ENCODE assay signal across 11 cellular contexts in the genomic region with DNA sequence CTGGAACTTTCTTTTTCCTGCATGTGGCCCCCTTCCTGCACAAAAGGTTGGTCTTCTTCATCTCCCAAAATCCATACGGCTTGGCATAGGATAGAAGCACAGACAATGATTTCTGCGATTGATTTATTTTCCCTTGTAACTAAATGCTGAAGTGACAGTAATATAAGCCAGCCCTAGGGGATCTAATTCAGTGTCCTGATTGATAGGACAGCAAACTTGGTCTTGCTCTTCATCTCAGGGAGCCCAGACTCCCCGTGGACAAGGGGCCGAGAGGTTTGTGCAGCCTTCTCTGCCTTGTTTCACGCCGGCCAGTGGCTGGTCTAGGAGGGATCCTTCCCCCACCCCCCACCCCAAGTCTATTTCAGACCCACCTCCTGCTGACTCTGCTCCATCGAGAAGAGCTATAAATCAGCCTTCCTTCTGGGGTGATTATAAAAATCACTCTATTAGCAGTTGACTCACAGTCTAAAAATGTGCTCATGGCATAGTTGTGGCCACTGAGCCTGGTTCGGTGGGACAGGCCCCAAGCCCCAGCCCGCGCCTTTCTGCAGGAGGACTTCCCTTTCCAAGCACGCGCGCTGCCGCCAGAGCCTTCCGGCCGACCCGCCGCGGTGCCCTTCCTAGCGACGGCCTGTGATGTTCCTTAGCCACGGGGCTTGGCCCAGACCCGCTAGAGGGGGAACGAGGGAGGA.
DNase-seq lines count a peak whose midpoint lies in the region; FAIRE-seq and TF ChIP-seq lines count a peak whose summit lies in the region.
"Had no signal": no experiment of that assay in that cellular context is flagged by ENCODE, and none has a peak within 500 bp of the region (broad histone marks: within the 10 kb centered on the region; RNA-seq: fewer than 3 reads in every experiment).

No MANE protein-coding gene starts in this region.

- no peak for FAIRE-seq in bronchial epithelial cell (lab: Jason Lieb, UNC)

- peak overlapping the region; percentile 70 to 99 for H3K18ac ChIP-seq in mesenchymal stem cell (ENCODE audit: low read depth in 1 of 2, low read length in 2 of 2)

- H3K14ac ChIP-seq in mesenchymal stem cell (ENCODE audit: low read length in 2 of 2), result no peak overlapping the region

- H3K36me3 ChIP-seq in bronchial epithelial cell (ENCODE audit: control insufficient read depth, insufficient read depth, low read length) (no peaks in the 10 kb centered on the region), mesenchymal stem cell (ENCODE audit: control insufficient read depth in 1 of 2, insufficient read depth in 2 of 2, low read depth in 1 of 2, low read length in 2 of 2) (no peaks in the 10 kb centered on the region), transverse colon (no peaks in the 10 kb centered on the region)

- H3K79me1 ChIP-seq in mesenchymal stem cell (replicated peaks; ENCODE audit: low read length, poor library complexity, severe bottlenecking), result no peaks in the 10 kb centered on the region

- peak overlapping the region; percentile 99 for H2AK5ac ChIP-seq in mesenchymal stem cell (ENCODE audit: low read length, severe bottlenecking)

- H3K27me3 ChIP-seq in bronchial epithelial cell (ENCODE audit: control insufficient read depth, insufficient read depth, low read length), result no peaks in the 10 kb centered on the region
- peaks cover 0 to 34% of the 10 kb centered on the region in 2 experiments for H3K27me3 ChIP-seq in mesenchymal stem cell (ENCODE audit: control insufficient read depth in 1 of 2, insufficient read depth in 1 of 2, low read length in 2 of 2)
- no peaks in the 10 kb centered on the region for H3K27me3 ChIP-seq in transverse colon

- H2AFZ ChIP-seq in mesenchymal stem cell (ENCODE audit: low read depth, low read length), result no peak overlapping the region

- peak overlapping the region; percentile 100 for H4K91ac ChIP-seq in mesenchymal stem cell (ENCODE audit: low read length)

- no peak for TF ChIP-seq CTCF in bronchial epithelial cell (IDR thresholded peaks at IDR 0.05; ENCODE audit: insufficient read depth, low read length, severe bottlenecking)
- no peak for TF ChIP-seq CTCF in transverse colon (IDR thresholded peaks at IDR 0.05)

- no peak for TF ChIP-seq POLR2A in transverse colon (IDR thresholded peaks at IDR 0.05)

- peak overlapping the region; percentile 18 to 45 for H3K4ac ChIP-seq in mesenchymal stem cell (ENCODE audit: low read depth in 1 of 2, low read length in 2 of 2)

- peak overlapping the region; percentile 70 for H2BK15ac ChIP-seq in mesenchymal stem cell (ENCODE audit: low read depth, poor library complexity, severe bottlenecking)

- H2BK5ac ChIP-seq in mesenchymal stem cell (ENCODE audit: low read depth, low read length, poor library complexity, severe bottlenecking), result peak overlapping the region; percentile 95

- H3K4me1 ChIP-seq in mesenchymal stem cell (ENCODE audit: control insufficient read depth, insufficient read depth, low read depth, low read length), result peaks cover 72% of the 10 kb centered on the region
- H3K4me1 ChIP-seq in transverse colon, result peaks cover 0 to 6% (median 2%) of the 10 kb centered on the region in 4 donors

- no peak overlapping the region for H3K4me2 ChIP-seq in mesenchymal stem cell (ENCODE audit: low read length, poor library complexity, severe bottlenecking)

- H3K9me3 ChIP-seq in mesenchymal stem cell (ENCODE audit: control insufficient read depth, low read length), result no peaks in the 10 kb centered on the region
- no peaks in the 10 kb centered on the region for H3K9me3 ChIP-seq in transverse colon

- intact Hi-C loops in transverse colon (cut with DNase I; ENCODE audit: low total_unique reads), result no loop called here

- H2BK12ac ChIP-seq in mesenchymal stem cell (ENCODE audit: low read length in 2 of 2), result peak overlapping the region; percentile 91 to 98

- DNase-seq in AG08395 (ENCODE audit: low spot score) (peak; percentile 89), Kasumi-1 (lab: John Stamatoyannopoulos, UW) (peak; percentile 79 to 83), bronchial epithelial cell (ENCODE audit: low read depth) (peak; percentile 13), mesenchymal stem cell (peak; percentile 98), T-helper 9 cell (no peak), transverse colon (no peak), iPS-NIHi11 (ENCODE audit: low spot score) (no peak)
- no peak for DNase-seq in NK-92 treated with Interleukin-12 subunit alpha and Interleukin-12 subunit beta, amount 100 ng/mL, for 24 hours (lab: John Stamatoyannopoulos, UW)
- DNase-seq: activated CD4-positive, alpha-beta T cell treated with anti-CD3 and anti-CD28 coated beads for 48 hours; NCI-H1048 had no signal

- no peak overlapping the region for H3K9ac ChIP-seq in mesenchymal stem cell (ENCODE audit: low read length)

- peak overlapping the region; percentile 91 for H3K27ac ChIP-seq in mesenchymal stem cell (ENCODE audit: low read length, poor library complexity, severe bottlenecking)
- H3K27ac ChIP-seq in transverse colon, result peak overlapping the region in 1 of 4 donors; percentile 39
- H3K27ac ChIP-seq: dorsolateral prefrontal cortex had no signal

- in situ Hi-C loops in transverse colon (cut with MboI; ENCODE audit: low pct_ligation_motif_present in 1 of 4, low pct_unique_long_range_greater_than_20kb in 1 of 4, low sequenced_read_pairs in 3 of 4), result no loop called here

- no peak for TF ChIP-seq EP300 in transverse colon (IDR thresholded peaks at IDR 0.05; ENCODE audit: low read depth)

- H3K23ac ChIP-seq in mesenchymal stem cell (ENCODE audit: low read length in 2 of 2), result no peak overlapping the region

- peak overlapping the region; percentile 90 for H4K8ac ChIP-seq in mesenchymal stem cell (ENCODE audit: low read length)

- H3K4me3 ChIP-seq in bronchial epithelial cell (ENCODE audit: low read depth, low read length) (no peak overlapping the region), mesenchymal stem cell (ENCODE audit: insufficient read depth in 1 of 2, low read depth in 1 of 2, low read length in 2 of 2) (peak overlapping the region in 1 of 2 experiments; percentile 3), transverse colon (no peak overlapping the region)
- H3K4me3 ChIP-seq: dorsolateral prefrontal cortex had no signal

- H2BK120ac ChIP-seq in mesenchymal stem cell (ENCODE audit: low read depth, low read length), result peak overlapping the region; percentile 95

- WGBS in mesenchymal stem cell, result 6% methylated on average over 23 of the region's 24 CpGs
- 20 to 46% methylated on average over 16 to 24 of the region's 24 CpGs for WGBS in transverse colon (ENCODE audit: low coverage in 1 of 2), 2 donors

Comparison
In these comparisons a context has a peak if more than half of its experiments do, and no peak if none do; other contexts are left out.
1. DNase-seq: peak in AG08395 (single experiment), Kasumi-1 (2 of 2), bronchial epithelial cell (single experiment) and mesenchymal stem cell (single experiment); none in T-helper 9 cell (single experiment), transverse colon (single experiment), NK-92 treated with Interleukin-12 subunit alpha and Interleukin-12 subunit beta, amount 100 ng/mL, for 24 hours (single experiment) and iPS-NIHi11 (single experiment).